31 cellular contexts compared by ENCODE assay signal in the genomic region with DNA sequence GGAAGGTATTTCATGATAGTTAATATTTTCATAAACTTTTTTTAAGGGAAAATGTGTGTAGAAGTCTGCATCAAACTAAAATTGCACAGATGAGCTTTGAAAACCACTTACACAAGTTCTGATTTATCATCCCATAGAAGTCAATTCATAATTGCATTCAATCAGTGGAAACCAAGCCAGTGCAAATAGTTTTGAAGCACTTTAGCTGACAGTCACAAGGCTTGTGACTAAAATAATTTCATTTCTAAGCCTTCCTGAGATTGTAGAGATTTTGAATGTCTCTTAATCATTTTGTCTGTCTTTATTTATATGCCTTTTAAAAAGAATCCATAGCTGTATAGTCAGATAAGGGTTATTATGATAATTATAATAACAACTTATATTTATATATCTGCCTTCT.
"Had no signal": no experiment of that assay in that cellular context is flagged by ENCODE, and none has a peak within 500 bp of the region (broad histone marks: within the 10 kb centered on the region; RNA-seq: fewer than 3 reads in every experiment).

No MANE protein-coding gene starts in this region.

- H3K9me3 ChIP-seq: adrenal gland, body of pancreas, breast epithelium, Peyer's patch had no signal

- H3K4me1 Mint-ChIP-seq: activated CD4-positive, alpha-beta T cell treated with anti-CD3 and anti-CD28 coated beads, Interleukin-2, amount 10 ng/mL, durations not matched to agents 7 days and 5 days had no signal

- H3K4me1 ChIP-seq: adrenal gland, breast epithelium, Peyer's patch had no signal

- DNase-seq: activated CD4-positive, alpha-beta T cell treated with anti-CD3 and anti-CD28 coated beads for 36 hours; activated CD4-positive, alpha-beta T cell treated with anti-CD3 and anti-CD28 coated beads, Interleukin-2, amount 10 ng/mL, durations not matched to agents 7 days and 5 days; activated CD4-positive, alpha-beta T cell treated with anti-CD3 and anti-CD28 coated beads, Interleukin-2, amount 50 U/mL, for 48 hours; activated CD8-positive, alpha-beta T cell treated with anti-CD3 and anti-CD28 coated beads, Interleukin-2, amount 10 ng/mL, durations not matched to agents 7 days and 5 days; activated gamma-delta T cell treated with Interleukin-2 at 50 U/mL for 16 hours; activated naive CD4-positive, alpha-beta T cell treated with anti-CD3 and anti-CD28 coated beads for 36 hours; activated T-cell treated with anti-CD3 and anti-CD28 coated beads, Interleukin-2, amount 50 U/mL, for 4 hours; adrenal gland; body of pancreas; Karpas-422; KBM-7; NCI-H1048; NCI-H187; NCI-H2029 treated with DMSO at 0.1 percent for 48 hours; NCI-H2107; NCI-H226; NCI-H446 treated with DMSO at 0.1 percent for 48 hours; NCI-H524 treated with DMSO at 0.1 percent for 48 hours; NCI-H748 treated with DMSO at 0.1 percent for 48 hours; PC-3; Peyer's patch; SIG-M5 had no signal

- H3K27ac ChIP-seq: adrenal gland, body of pancreas, breast epithelium, Peyer's patch, RWPE1 had no signal

- H3K27me3 ChIP-seq: adrenal gland, body of pancreas, breast epithelium, Peyer's patch had no signal

- ATAC-seq: activated CD4-positive, alpha-beta T cell treated with anti-CD3 and anti-CD28 coated beads for 36 hours; activated CD4-positive, CD25-positive, alpha-beta regulatory T cell treated with anti-CD3 and anti-CD28 coated beads, Interleukin-2, amount 50 U/mL, for 24 hours; activated CD8-positive, alpha-beta T cell treated with anti-CD3 and anti-CD28 coated beads, Interleukin-2, amount 10 ng/mL, durations not matched to agents 7 days and 5 days; activated naive CD4-positive, alpha-beta T cell treated with anti-CD3 and anti-CD28 coated beads, Interleukin-2, amount 50 U/mL, for 72 hours; activated T-cell treated with anti-CD3 and anti-CD28 coated beads, Interleukin-2, amount 50 U/mL, for 4 hours; body of pancreas; PC-3; Right ventricle myocardium inferior had no signal

- H3K27ac Mint-ChIP-seq: activated CD4-positive, alpha-beta T cell treated with anti-CD3 and anti-CD28 coated beads for 36 hours; activated CD4-positive, alpha-beta T cell treated with anti-CD3 and anti-CD28 coated beads, Interleukin-2, amount 10 ng/mL, durations not matched to agents 7 days and 5 days; activated CD8-positive, alpha-beta T cell treated with anti-CD3 and anti-CD28 coated beads, Interleukin-2, amount 10 ng/mL, durations not matched to agents 7 days and 5 days; activated naive CD4-positive, alpha-beta T cell treated with anti-CD3 and anti-CD28 coated beads for 36 hours; activated naive CD4-positive, alpha-beta T cell treated with anti-CD3 and anti-CD28 coated beads, Interleukin-2, amount 50 U/mL, for 72 hours; activated T-helper 1 cell treated with anti-CD3 and anti-CD28 coated beads, Interleukin-12 subunit alpha, Interleukin-12 subunit beta, Interleukin-2, Interleukin-4 antibody, amounts not matched to agents 30 ng/mL and 10 ng/mL and 1 ng/mL, durations not matched to agents 14 hours and 24 hours and 36 hours; IgD-negative memory B cell; T-helper 1 cell treated with Interleukin-12 subunit alpha and Interleukin-12 subunit beta and Interleukin-4 antibody, amounts not matched to agents 30 μg/mL and 1 μg/mL, for 36 hours; T-helper 2 cell treated with Interferon-gamma antibody and Interleukin-4, amounts not matched to agents 5 μg/mL and 100 μg/mL, for 36 hours had no signal

- H3K27me3 Mint-ChIP-seq: activated CD4-positive, alpha-beta T cell treated with anti-CD3 and anti-CD28 coated beads for 36 hours; activated CD4-positive, alpha-beta T cell treated with anti-CD3 and anti-CD28 coated beads, Interleukin-2, amount 10 ng/mL, durations not matched to agents 7 days and 5 days; IgD-negative memory B cell had no signal

- H3K4me3 ChIP-seq: adrenal gland, body of pancreas, breast epithelium, Peyer's patch had no signal

- H3K36me3 ChIP-seq: adrenal gland, breast epithelium had no signal

- H3K9me3 Mint-ChIP-seq: activated CD4-positive, alpha-beta T cell treated with anti-CD3 and anti-CD28 coated beads, Interleukin-2, amount 10 ng/mL, durations not matched to agents 7 days and 5 days; activated naive CD4-positive, alpha-beta T cell treated with anti-CD3 and anti-CD28 coated beads for 36 hours; activated naive CD4-positive, alpha-beta T cell treated with anti-CD3 and anti-CD28 coated beads, Interleukin-2, amount 50 U/mL, for 72 hours; activated T-cell treated with anti-CD3 and anti-CD28 coated beads, Interleukin-2, amount 50 U/mL, for 4 hours; activated T-helper 1 cell treated with anti-CD3 and anti-CD28 coated beads, Interleukin-12 subunit alpha, Interleukin-12 subunit beta, Interleukin-2, Interleukin-4 antibody, amounts not matched to agents 30 ng/mL and 10 ng/mL and 1 ng/mL, durations not matched to agents 14 hours and 24 hours and 36 hours; IgD-negative memory B cell; T-helper 1 cell treated with Interleukin-12 subunit alpha and Interleukin-12 subunit beta and Interleukin-4 antibody, amounts not matched to agents 30 μg/mL and 1 μg/mL, for 36 hours; T-helper 2 cell treated with Interferon-gamma antibody and Interleukin-4, amounts not matched to agents 5 μg/mL and 100 μg/mL, for 36 hours had no signal

- H3K4me3 Mint-ChIP-seq: activated CD4-positive, alpha-beta T cell treated with anti-CD3 and anti-CD28 coated beads for 36 hours; activated CD4-positive, alpha-beta T cell treated with anti-CD3 and anti-CD28 coated beads, Interleukin-2, amount 10 ng/mL, durations not matched to agents 7 days and 5 days; activated CD8-positive, alpha-beta T cell treated with anti-CD3 and anti-CD28 coated beads, Interleukin-2, amount 10 ng/mL, durations not matched to agents 7 days and 5 days; activated naive CD4-positive, alpha-beta T cell treated with anti-CD3 and anti-CD28 coated beads for 36 hours; activated T-cell treated with anti-CD3 and anti-CD28 coated beads, Interleukin-2, amount 50 U/mL, for 4 hours; activated T-helper 1 cell treated with anti-CD3 and anti-CD28 coated beads, Interleukin-12 subunit alpha, Interleukin-12 subunit beta, Interleukin-2, Interleukin-4 antibody, amounts not matched to agents 30 ng/mL and 10 ng/mL and 1 ng/mL, durations not matched to agents 14 hours and 24 hours and 36 hours; T-helper 1 cell treated with Interleukin-12 subunit alpha and Interleukin-12 subunit beta and Interleukin-4 antibody, amounts not matched to agents 30 μg/mL and 1 μg/mL, for 36 hours; T-helper 2 cell treated with Interferon-gamma antibody and Interleukin-4, amounts not matched to agents 5 μg/mL and 100 μg/mL, for 36 hours had no signal
